21 cellular contexts compared by ENCODE assay signal in the genomic region with DNA sequence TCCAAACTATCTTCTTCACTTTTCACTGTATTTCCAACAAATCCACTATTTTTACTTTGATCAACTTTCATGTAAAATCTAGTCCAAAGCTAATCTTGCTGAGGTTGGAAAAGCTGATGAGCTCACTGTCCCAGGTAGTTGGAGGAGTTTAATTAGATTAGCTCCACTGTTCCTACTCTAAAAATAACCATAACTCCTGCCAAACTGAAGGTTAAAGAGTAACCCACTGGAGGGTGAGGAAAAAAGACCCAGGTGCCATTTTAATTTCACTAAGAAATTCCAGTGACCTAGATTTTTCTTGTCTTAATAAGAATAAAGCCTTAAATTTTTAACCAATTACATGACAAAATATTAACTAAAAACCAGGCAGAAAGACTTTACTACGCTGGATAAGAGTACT. TPM values are rescaled to one million over a fixed set of nuclear protein-coding genes. Genes with fewer than 3 reads are reported as not detected.
DNase-seq lines count a peak whose midpoint lies in the region; ATAC-seq and TF ChIP-seq lines count a peak whose summit lies in the region.
"Had no signal": no experiment of that assay in that cellular context is flagged by ENCODE, and none has a peak within 500 bp of the region (broad histone marks: within the 10 kb centered on the region; RNA-seq: fewer than 3 reads in every experiment).

No MANE protein-coding gene starts in this region.

- ATAC-seq in Right ventricle myocardium superior (ENCODE audit: poor library complexity) (peak; percentile 49), left lung (peak; percentile 29), foreskin keratinocyte (no peak)
- no peak for ATAC-seq in activated T-cell treated with anti-CD3 and anti-CD28 coated beads, Interleukin-2, amount 50 U/mL, for 4 hours
- ATAC-seq: A549, GM12878 had no signal

- no peaks in the 10 kb centered on the region for H3K9me2 ChIP-seq in OCI-LY7 (ENCODE audit: insufficient read depth, low read length)

- no peak overlapping the region for H3K27ac ChIP-seq in left lung
- H3K27ac ChIP-seq in foreskin keratinocyte, result no peak overlapping the region
- H3K27ac ChIP-seq in OCI-LY7 (ENCODE audit: low read depth, low read length, poor library complexity, severe bottlenecking), result no peak overlapping the region
- H3K27ac ChIP-seq: A549, SJCRH30 had no signal

- intact Hi-C loops in Right ventricle myocardium superior (cut with DNase I) (loop anchor here (5.0 kb wide), 1 partner anchor 145 kb away; no protein-coding TSS in a partner anchor), cardiac septum (cut with DNase I) (no loop called here), left lung (cut with DNase I) (loop anchor here in 1 of 2 donors (10.0 kb wide), 1 partner anchor 52 kb away; the partner anchor contains the start of gene CASQ1), OCI-LY7 (cut with micrococcal nuclease; ENCODE audit: unreplicated experiment) (no loop called here)

- H3K36me3 ChIP-seq in left lung (peaks cover 0 to 28% of the 10 kb centered on the region in 2 donors), OCI-LY7 (ENCODE audit: insufficient read depth, low read length) (peaks cover 42% of the 10 kb centered on the region)

- H3K4me1 ChIP-seq in left lung, result peaks cover 0 to 5% of the 10 kb centered on the region in 2 donors
- H3K4me1 ChIP-seq in foreskin keratinocyte, result no peaks in the 10 kb centered on the region
- H3K4me1 ChIP-seq in OCI-LY7 (ENCODE audit: insufficient read depth, low read length, poor library complexity, severe bottlenecking), result no peaks in the 10 kb centered on the region

- H3K4me1 Mint-ChIP-seq in activated T-cell treated with anti-CD3 and anti-CD28 coated beads, Interleukin-2, amount 50 U/mL, for 4 hours (ENCODE audit: low read depth), result peaks cover 10% of the 10 kb centered on the region

- H3K79me2 ChIP-seq in OCI-LY7 (ENCODE audit: insufficient read depth, low read depth, low read length), result peaks cover 25% of the 10 kb centered on the region; the same call in 1 of the 2 replicates

- BruUV-seq in OCI-LY7 (replicated peaks; lab: Mats Ljungman, UMichigan), result no TSS peak

- H3K4me2 ChIP-seq in OCI-LY7 (ENCODE audit: low read length), result no peak overlapping the region
- H3K4me2 ChIP-seq: A549 had no signal

- no peak overlapping the region for H2AFZ ChIP-seq in OCI-LY7 (ENCODE audit: low read length)

- H3K4me3 ChIP-seq in left lung (no peak overlapping the region), OCI-LY7 (ENCODE audit: low read depth, low read length, poor library complexity, severe bottlenecking) (no peak overlapping the region)
- H3K4me3 ChIP-seq: A549, GM12878, SJCRH30 had no signal

- no peak for TF ChIP-seq CTCF in left lung (IDR thresholded peaks at IDR 0.05)
- no peak for TF ChIP-seq CTCF in foreskin keratinocyte (conservative IDR thresholded peaks at IDR 0.05)
- TF ChIP-seq CTCF in OCI-LY7 (conservative IDR thresholded peaks at IDR 0.05; ENCODE audit: low read length), result no peak

- H3K9me3 ChIP-seq in left lung (no peaks in the 10 kb centered on the region), OCI-LY7 (ENCODE audit: low read length) (no peaks in the 10 kb centered on the region)
- H3K9me3 ChIP-seq: A549, SJCRH30 had no signal

- H3K4me3 Mint-ChIP-seq in activated T-cell treated with anti-CD3 and anti-CD28 coated beads, Interleukin-2, amount 50 U/mL, for 4 hours, result no peak overlapping the region

- DNase-seq in Right ventricle myocardium superior, result no peak
- DNase-seq in cardiac septum (ENCODE audit: low spot score), result no peak
- peak; percentile 20 for DNase-seq in glomerular visceral epithelial cell (ENCODE audit: extremely low spot score)
- DNase-seq in left lung, result no peak
- DNase-seq in renal cortical epithelial cell (ENCODE audit: low read depth), result peak; percentile 56
- no peak for DNase-seq in activated T-cell treated with anti-CD3 and anti-CD28 coated beads, Interleukin-2, amount 50 U/mL, for 4 hours
- no peak for DNase-seq in foreskin keratinocyte
- DNase-seq in OCI-LY7 (ENCODE audit: low spot score), result no peak
- DNase-seq: DND-41, GDM1, GOT3, MM.1S, NCI-H1105 treated with DMSO at 0.1 percent for 48 hours, NCI-H1694 treated with DMSO at 0.1 percent for 48 hours, NCI-H2107, NCI-H2227 treated with DMSO at 0.1 percent for 48 hours, NCI-H524 treated with DMSO at 0.1 percent for 48 hours, SJCRH30 had no signal

- 0 out of 2 replicates have a peak, but pooled peaks cover 8% of the 10 kb centered on the region for H4K20me1 ChIP-seq in OCI-LY7 (ENCODE audit: insufficient read depth, low read length)

- peaks cover 8% of the 10 kb centered on the region for H3K36me3 Mint-ChIP-seq in activated T-cell treated with anti-CD3 and anti-CD28 coated beads, Interleukin-2, amount 50 U/mL, for 4 hours (ENCODE audit: insufficient read depth)

- POLR2A ChIA-PET in OCI-LY7 (lab: Charles Lee), result interaction anchor here (1.2 to 3.4 kb wide), 3 partner anchors 13 to 43 kb away, joined by 3 to 12 read pairs (median 3); no protein-coding TSS in a partner anchor

- H3K27me3 Mint-ChIP-seq in activated T-cell treated with anti-CD3 and anti-CD28 coated beads, Interleukin-2, amount 50 U/mL, for 4 hours (ENCODE audit: low read depth), result no peaks in the 10 kb centered on the region

- no peaks in the 10 kb centered on the region for H3K9me3 Mint-ChIP-seq in activated T-cell treated with anti-CD3 and anti-CD28 coated beads, Interleukin-2, amount 50 U/mL, for 4 hours

- CTCF ChIA-PET in OCI-LY7 (lab: Charles Lee; ENCODE audit: unreplicated experiment), result no interaction called here

- H3K27me3 ChIP-seq in left lung (no peaks in the 10 kb centered on the region), foreskin keratinocyte (no peaks in the 10 kb centered on the region)
- H3K27me3 ChIP-seq: SJCRH30 had no signal

RNA-seq across cellular contexts. Expression of gene DCAF8, which starts 15.3 kb away (rescaled TPM):
- 146 TPM for total RNA-seq in Right ventricle myocardium superior
- 123 TPM for total RNA-seq in cardiac septum
- total RNA-seq in left lung, result 10 to 100 TPM; 93.9 to 99.3 TPM
- total RNA-seq in renal cortical epithelial cell, result 69.8 and 107 TPM in 2 replicates
- 10 to 100 TPM; 64.4 to 68.4 (median 65.0) TPM for total RNA-seq in activated T-cell treated with anti-CD3 and anti-CD28 coated beads, Interleukin-2, amount 50 U/mL, for 4 hours
- 53.6 and 53.7 TPM in 2 replicates for total RNA-seq in foreskin keratinocyte
- polyA plus RNA-seq in foreskin keratinocyte, result 23.9 and 26.5 TPM in 2 replicates
- 102 and 118 TPM in 2 replicates for total RNA-seq in OCI-LY7 (2014; rRNA removed; shearing (Covaris generic))
- 139 and 141 TPM in 2 replicates for total RNA-seq in OCI-LY7 (2022)

RNA-seq across cellular contexts. Expression of gene PEX19, which starts 37.9 kb away (rescaled TPM):
- total RNA-seq in Right ventricle myocardium superior (97.3 TPM), cardiac septum (68.9 TPM), left lung (10 to 100 TPM; 42.9 to 57.1 TPM), renal cortical epithelial cell (42.7 and 65.3 TPM in 2 replicates), foreskin keratinocyte (27.7 and 29.2 TPM in 2 replicates), OCI-LY7 (2022) (47.3 and 53.9 TPM in 2 replicates)
- total RNA-seq in activated T-cell treated with anti-CD3 and anti-CD28 coated beads, Interleukin-2, amount 50 U/mL, for 4 hours, result 10 to 100 TPM; 55.1 to 64.3 (median 57.9) TPM
- polyA plus RNA-seq in foreskin keratinocyte, result 17.1 and 23.5 TPM in 2 replicates
- 32.6 and 34.7 TPM in 2 replicates for total RNA-seq in OCI-LY7 (2014; rRNA removed; shearing (Covaris generic))

RNA-seq across cellular contexts. Expression of gene PEA15, which starts 41.9 kb away (rescaled TPM):
- total RNA-seq in Right ventricle myocardium superior (225 TPM), cardiac septum (317 TPM), left lung (100 to 1,000 TPM; 175 to 178 TPM), renal cortical epithelial cell (84.6 and 194 TPM in 2 replicates), foreskin keratinocyte (167 and 176 TPM in 2 replicates), OCI-LY7 (2022) (25.7 and 30.5 TPM in 2 replicates)
- total RNA-seq in activated T-cell treated with anti-CD3 and anti-CD28 coated beads, Interleukin-2, amount 50 U/mL, for 4 hours, result 10 to 100 TPM; 83.2 to 99.6 (median 83.7) TPM
- polyA plus RNA-seq in foreskin keratinocyte, result 165 and 172 TPM in 2 replicates
- total RNA-seq in OCI-LY7 (2014; rRNA removed; shearing (Covaris generic)), result 20.7 and 22.3 TPM in 2 replicates

RNA-seq across cellular contexts. Expression of gene CASQ1, which starts 56.7 kb away (rescaled TPM):
- total RNA-seq in Right ventricle myocardium superior (12.6 TPM), cardiac septum (57.8 TPM), left lung (under 1 TPM; 0.17 to 0.29 TPM), renal cortical epithelial cell (not detected in 2 replicates), foreskin keratinocyte (not detected in 2 replicates), OCI-LY7 (2022) (not detected in 2 replicates)
- not detected for total RNA-seq in activated T-cell treated with anti-CD3 and anti-CD28 coated beads, Interleukin-2, amount 50 U/mL, for 4 hours
- not detected in 2 replicates for polyA plus RNA-seq in foreskin keratinocyte
- total RNA-seq in OCI-LY7 (2014; rRNA removed; shearing (Covaris generic)), result not detected in 2 replicates
- total RNA-seq: RPMI7951 had no signal

Comparison
In these comparisons a context has a peak if more than half of its experiments do, and no peak if none do; other contexts are left out.
1. ATAC-seq: peak in Right ventricle myocardium superior (single experiment) and left lung (single experiment); none in activated T-cell treated with anti-CD3 and anti-CD28 coated beads, Interleukin-2, amount 50 U/mL, for 4 hours (0 of 2) and foreskin keratinocyte (single experiment).
2. DNase-seq: peak in glomerular visceral epithelial cell (single experiment) and renal cortical epithelial cell (single experiment); none in Right ventricle myocardium superior (single experiment), cardiac septum (single experiment), left lung (0 of 2), activated T-cell treated with anti-CD3 and anti-CD28 coated beads, Interleukin-2, amount 50 U/mL, for 4 hours (single experiment), foreskin keratinocyte (0 of 2) and OCI-LY7 (single experiment).